In genomic region chr1:39173119-39173994, GRCh38 we compare ENCODE assay signal across 13 cellular contexts. TPM values are rescaled to one million over a fixed set of nuclear protein-coding genes. Genes with fewer than 3 reads are reported as not detected.
DNase-seq lines count a peak whose midpoint lies in the region; ATAC-seq and TF ChIP-seq lines count a peak whose summit lies in the region.
"Had no signal": no experiment of that assay in that cellular context is flagged by ENCODE, and none has a peak within 500 bp of the region (broad histone marks: within the 10 kb centered on the region; RNA-seq: fewer than 3 reads in every experiment).

No MANE protein-coding gene starts in this region.

- no peak overlapping the region for H4K8ac ChIP-seq in H9 (replicated peaks; ENCODE audit: insufficient read length, low read depth, low read length)

- H3K9me2 ChIP-seq in hepatocyte (replicated peaks; ENCODE audit: insufficient read depth): no peaks in the 10 kb centered on the region

- ATAC-seq in gastrocnemius medialis: no peak
- no peak for ATAC-seq in HG03565 (IDR thresholded peaks at IDR 0.05; ENCODE audit: unreplicated experiment)
- no peak for ATAC-seq in activated CD8-positive, alpha-beta T cell treated with anti-CD3 and anti-CD28 coated beads for 36 hours
- ATAC-seq: naive thymus-derived CD4-positive, alpha-beta T cell had no signal

- H3K9me3 ChIP-seq in H9 (ENCODE audit: control insufficient read depth, low read depth, low read length): no peaks in the 10 kb centered on the region
- H3K9me3 ChIP-seq in hepatocyte (ENCODE audit: low read depth): no peaks in the 10 kb centered on the region
- no peaks in the 10 kb centered on the region for H3K9me3 ChIP-seq in gastrocnemius medialis

- H3K27ac ChIP-seq in H9 (ENCODE audit: insufficient read length, low read depth, low read length): no peak overlapping the region
- H3K27ac ChIP-seq in brain microvascular endothelial cell: no peak overlapping the region
- peak overlapping the region; percentile 29 for H3K27ac ChIP-seq in hepatocyte
- H3K27ac ChIP-seq in gastrocnemius medialis: peak overlapping the region; percentile 63 to 75 (median 69)
- H3K27ac ChIP-seq: KMS-11 had no signal

- H4K20me1 ChIP-seq in H9 (ENCODE audit: control insufficient read depth, insufficient read depth, insufficient read length) (no peaks in the 10 kb centered on the region), hepatocyte (ENCODE audit: insufficient read depth, poor library complexity, severe bottlenecking) (peaks cover 7% of the 10 kb centered on the region)

- H3T11ph ChIP-seq in H9 (ENCODE audit: low read length): no peak overlapping the region

- no peak overlapping the region for H3K18ac ChIP-seq in H9 (ENCODE audit: insufficient read length, low read depth, low read length)

- no peaks in the 10 kb centered on the region for H3K36me3 Mint-ChIP-seq in H9 (ENCODE audit: insufficient read depth in 1 of 3, low read depth in 3 of 3)
- H3K36me3 Mint-ChIP-seq in activated CD8-positive, alpha-beta T cell treated with anti-CD3 and anti-CD28 coated beads for 36 hours (ENCODE audit: low read depth): no peaks in the 10 kb centered on the region
- H3K36me3 Mint-ChIP-seq: naive thymus-derived CD4-positive, alpha-beta T cell had no signal

- H4K91ac ChIP-seq in H9 (ENCODE audit: insufficient read length, low read depth, low read length): no peak overlapping the region

- H3K36me3 ChIP-seq in brain microvascular endothelial cell (replicated peaks): no peaks in the 10 kb centered on the region
- no peaks in the 10 kb centered on the region for H3K36me3 ChIP-seq in hepatocyte (replicated peaks; ENCODE audit: insufficient read depth, low read depth)
- no peaks in the 10 kb centered on the region for H3K36me3 ChIP-seq in gastrocnemius medialis

- H2BK12ac ChIP-seq in H9 (ENCODE audit: insufficient read length, low read depth, low read length): no peak overlapping the region

- H3K79me1 ChIP-seq in H9 (ENCODE audit: insufficient read depth, low read depth, low read length, poor library complexity, severe bottlenecking): peaks cover 8% of the 10 kb centered on the region

- TF ChIP-seq POLR2A in gastrocnemius medialis (IDR thresholded peaks at IDR 0.05): no peak

- H3K23ac ChIP-seq in H9 (ENCODE audit: insufficient read length, low read depth, low read length): no peak overlapping the region

- no peak overlapping the region for H3K9ac ChIP-seq in H9 (ENCODE audit: extremely low read depth, insufficient read length, low read length)
- H3K9ac ChIP-seq: KMS-11 had no signal

- H3K4me1 ChIP-seq in H9 (ENCODE audit: insufficient read depth, low read length) (peaks cover 8% of the 10 kb centered on the region; the same call in 1 of the 2 replicates), hepatocyte (ENCODE audit: insufficient read depth) (peaks cover 39% of the 10 kb centered on the region), gastrocnemius medialis (peaks cover 63 to 68% of the 10 kb centered on the region in 2 donors)

- H3K4me2 ChIP-seq in H9 (ENCODE audit: insufficient read depth, insufficient read length, low read length) (no peak overlapping the region), hepatocyte (no peak overlapping the region)
- H3K4me2 ChIP-seq: KMS-11 had no signal

- TF ChIP-seq CTCF in H9 (conservative IDR thresholded peaks at IDR 0.05): peak; percentile 46; the same call in 2 of the 3 replicates
- TF ChIP-seq CTCF in brain microvascular endothelial cell (IDR thresholded peaks at IDR 0.05; ENCODE audit: low read depth, low read length, missing control alignments): peak; percentile 43
- TF ChIP-seq CTCF in hepatocyte (IDR thresholded peaks at IDR 0.05; ENCODE audit: poor library complexity): peak; percentile 18
- TF ChIP-seq CTCF in gastrocnemius medialis (IDR thresholded peaks at IDR 0.05 in 4 of 5, conservative IDR thresholded peaks at IDR 0.05 in 1 of 5): no peak
- no peak for TF ChIP-seq CTCF in activated CD8-positive, alpha-beta T cell treated with anti-CD3 and anti-CD28 coated beads for 36 hours (IDR thresholded peaks at IDR 0.05)

- peaks cover 37% of the 10 kb centered on the region; the same call in 1 of the 2 replicates for H3K79me2 ChIP-seq in H9 (ENCODE audit: insufficient read depth, low read length)
- peaks cover 90% of the 10 kb centered on the region for H3K79me2 ChIP-seq in hepatocyte

- H3K4ac ChIP-seq in H9 (ENCODE audit: low read depth, low read length): no peak overlapping the region

- CTCF ChIA-PET in activated CD8-positive, alpha-beta T cell treated with anti-CD3 and anti-CD28 coated beads for 36 hours (lab: Charles Lee): interaction anchor here (0.9 kb wide), 2 partner anchors 11 to 19 kb away, joined by 3 to 4 read pairs; no protein-coding TSS in a partner anchor

- H2AK5ac ChIP-seq in H9 (ENCODE audit: insufficient read length, low read length): no peak overlapping the region

- no peak overlapping the region for H3K4me3 Mint-ChIP-seq in H9
- H3K4me3 Mint-ChIP-seq in activated CD8-positive, alpha-beta T cell treated with anti-CD3 and anti-CD28 coated beads for 36 hours: no peak overlapping the region
- H3K4me3 Mint-ChIP-seq: activated T-helper 1 cell treated with anti-CD3 and anti-CD28 coated beads, Interleukin-12 subunit alpha, Interleukin-12 subunit beta, Interleukin-2, Interleukin-4 antibody, amounts not matched to agents 30 ng/mL and 10 ng/mL and 1 ng/mL, durations not matched to agents 14 hours and 24 hours and 36 hours; naive thymus-derived CD4-positive, alpha-beta T cell had no signal

- POLR2A ChIA-PET in activated CD8-positive, alpha-beta T cell treated with anti-CD3 and anti-CD28 coated beads for 36 hours (lab: Charles Lee): no interaction called here

- no peak overlapping the region for H3K4me3 ChIP-seq in brain microvascular endothelial cell (ENCODE audit: low read depth, low read length)
- H3K4me3 ChIP-seq in hepatocyte: no peak overlapping the region
- H3K4me3 ChIP-seq in gastrocnemius medialis: no peak overlapping the region

- no peaks in the 10 kb centered on the region for H3K27me3 Mint-ChIP-seq in H9 (ENCODE audit: low read depth)
- H3K27me3 Mint-ChIP-seq in activated CD8-positive, alpha-beta T cell treated with anti-CD3 and anti-CD28 coated beads for 36 hours: no peaks in the 10 kb centered on the region

- H3K14ac ChIP-seq in H9 (ENCODE audit: insufficient read depth, low read length): no peak overlapping the region

- no peak overlapping the region for H2BK120ac ChIP-seq in H9 (ENCODE audit: low read depth, low read length, poor library complexity, severe bottlenecking)

- in situ Hi-C loops in brain microvascular endothelial cell (cut with HindIII; ENCODE audit: low pct_ligation_motif_present, low sequenced_read_pairs): no loop called here
- in situ Hi-C loops in gastrocnemius medialis (cut with MboI; ENCODE audit: low sequenced_read_pairs in 4 of 4): no loop called here

- intact Hi-C loops in gastrocnemius medialis (cut with DNase I; ENCODE audit: low total_unique reads): no loop called here
- intact Hi-C loops in activated CD8-positive, alpha-beta T cell treated with anti-CD3 and anti-CD28 coated beads for 36 hours (cut with micrococcal nuclease): no loop called here

- H2BK15ac ChIP-seq in H9 (ENCODE audit: low read depth, low read length): no peak overlapping the region

- H4K5ac ChIP-seq in H9 (ENCODE audit: insufficient read length, low read depth, low read length): no peak overlapping the region

- no peak overlapping the region for H2AFZ ChIP-seq in H9 (ENCODE audit: low read length)
- H2AFZ ChIP-seq in hepatocyte: no peak overlapping the region

- H3K4me1 Mint-ChIP-seq in H9: peaks cover 78 to 79% of the 10 kb centered on the region in 2 experiments
- no peaks in the 10 kb centered on the region for H3K4me1 Mint-ChIP-seq in activated CD8-positive, alpha-beta T cell treated with anti-CD3 and anti-CD28 coated beads for 36 hours (ENCODE audit: low read depth)
- H3K4me1 Mint-ChIP-seq: naive thymus-derived CD4-positive, alpha-beta T cell had no signal

- no peak overlapping the region for H3K56ac ChIP-seq in H9 (ENCODE audit: insufficient read length, low read depth, low read length)

- H3K9me3 Mint-ChIP-seq in H9: no peaks in the 10 kb centered on the region
- no peaks in the 10 kb centered on the region for H3K9me3 Mint-ChIP-seq in activated CD8-positive, alpha-beta T cell treated with anti-CD3 and anti-CD28 coated beads for 36 hours
- H3K9me3 Mint-ChIP-seq: activated T-helper 1 cell treated with anti-CD3 and anti-CD28 coated beads, Interleukin-12 subunit alpha, Interleukin-12 subunit beta, Interleukin-2, Interleukin-4 antibody, amounts not matched to agents 30 ng/mL and 10 ng/mL and 1 ng/mL, durations not matched to agents 14 hours and 24 hours and 36 hours; naive thymus-derived CD4-positive, alpha-beta T cell had no signal

- H3K27me3 ChIP-seq in H9 (ENCODE audit: insufficient read depth, low read length): no peaks in the 10 kb centered on the region
- no peaks in the 10 kb centered on the region for H3K27me3 ChIP-seq in brain microvascular endothelial cell (replicated peaks)
- H3K27me3 ChIP-seq in hepatocyte: no peaks in the 10 kb centered on the region
- no peaks in the 10 kb centered on the region for H3K27me3 ChIP-seq in gastrocnemius medialis

- no peak overlapping the region for H2BK20ac ChIP-seq in H9 (ENCODE audit: low read depth, low read length, poor library complexity, severe bottlenecking)

- no CpG with 5 or more reads among the region's 9 CpGs for WGBS in H9 (ENCODE audit: extremely low coverage, insufficient read length, low lambda C conversion rate)
- WGBS in hepatocyte (ENCODE audit: low lambda C conversion rate, missing lambda C conversion rate): 86% methylated on average over 9 of the region's 9 CpGs

- H3K27ac Mint-ChIP-seq in H9: peak overlapping the region; percentile 92 to 98 (median 94)
- no peak overlapping the region for H3K27ac Mint-ChIP-seq in activated CD8-positive, alpha-beta T cell treated with anti-CD3 and anti-CD28 coated beads for 36 hours
- H3K27ac Mint-ChIP-seq: activated T-helper 1 cell treated with anti-CD3 and anti-CD28 coated beads, Interleukin-12 subunit alpha, Interleukin-12 subunit beta, Interleukin-2, Interleukin-4 antibody, amounts not matched to agents 30 ng/mL and 10 ng/mL and 1 ng/mL, durations not matched to agents 14 hours and 24 hours and 36 hours had no signal

- H3K23me2 ChIP-seq in H9 (ENCODE audit: insufficient read length, low read depth, low read length, poor library complexity, severe bottlenecking): no peaks in the 10 kb centered on the region

- no peak overlapping the region for H2BK5ac ChIP-seq in H9 (ENCODE audit: insufficient read length, low read length)

- DNase-seq in H9 (no peak), brain microvascular endothelial cell (no peak), hepatocyte (ENCODE audit: low spot score) (no peak), gastrocnemius medialis (no peak), hepatic stellate cell (ENCODE audit: low spot score) (no peak), medulla oblongata (ENCODE audit: extremely low spot score) (no peak)
- DNase-seq in activated CD8-positive, alpha-beta T cell treated with anti-CD3 and anti-CD28 coated beads for 36 hours: no peak
- DNase-seq: naive thymus-derived CD4-positive, alpha-beta T cell; NCI-H748 treated with DMSO at 0.1 percent for 48 hours; T1000 had no signal

RNA-seq across cellular contexts. Expression of gene MACF1, which starts 31.1 kb away (rescaled TPM):
- total RNA-seq in H9 (2021) (172 and 190 TPM in 2 replicates), hepatocyte (136 TPM in 2 replicates), gastrocnemius medialis (100 to 1,000 TPM in 2 of 4 donors, 10 to 100 TPM in 2; 78.7 to 139 (median 113) TPM)
- 47.1 and 60.1 TPM in 2 replicates for polyA plus RNA-seq in hepatocyte
- total RNA-seq in activated CD8-positive, alpha-beta T cell treated with anti-CD3 and anti-CD28 coated beads for 36 hours: 100 to 1,000 TPM; 201 to 215 TPM

Comparison
In these comparisons a context has a peak if more than half of its experiments do, and no peak if none do; other contexts are left out.
1. H3K27ac ChIP-seq: peak in hepatocyte (single experiment) and gastrocnemius medialis (4 of 4); none in H9 (single experiment) and brain microvascular endothelial cell (single experiment).
2. CTCF ChIP-seq: peak in H9 (single experiment), brain microvascular endothelial cell (single experiment) and hepatocyte (single experiment); none in gastrocnemius medialis (0 of 5) and activated CD8-positive, alpha-beta T cell treated with anti-CD3 and anti-CD28 coated beads for 36 hours (single experiment).